Comparison of ENCODE assay signal across 8 cellular contexts in genomic region chr10:3043512-3044368, GRCh38. TPM values are rescaled to one million over a fixed set of nuclear protein-coding genes. Genes with fewer than 3 reads are reported as not detected.
DNase-seq lines count a peak whose midpoint lies in the region; ATAC-seq, FAIRE-seq and TF ChIP-seq lines count a peak whose summit lies in the region.

No MANE protein-coding gene starts in this region.

- H3K4me3 ChIP-seq in LNCaP clone FGC (ENCODE audit: low read depth, low read length) (no peak overlapping the region), SJSA1 (no peak overlapping the region), retinal pigment epithelial cell (ENCODE audit: low read length) (no peak overlapping the region), lower leg skin (ENCODE audit: low read depth, poor library complexity, severe bottlenecking) (no peak overlapping the region)

- FAIRE-seq in G401.6 (lab: Jason Lieb, UNC): peak; percentile 87

- no peak for TF ChIP-seq POLR2A in lower leg skin (IDR thresholded peaks at IDR 0.05)

- H3K9me3 ChIP-seq in SJSA1 (replicated peaks): no peaks in the 10 kb centered on the region

- peak; percentile 44 for DNase-seq in LNCaP clone FGC (ENCODE audit: low read depth)
- peak; percentile 77 to 86 for DNase-seq in SJSA1 (ENCODE audit: low read depth in 1 of 2, low spot score in 2 of 2)
- DNase-seq in amniotic stem cell (lab: John Stamatoyannopoulos, UW): peak; percentile 76
- peak; percentile 66 for DNase-seq in left ventricle myocardium superior
- peak; percentile 58 for DNase-seq in retinal pigment epithelial cell (ENCODE audit: low read depth)
- no peak for DNase-seq in lower leg skin (ENCODE audit: low spot score in 2 of 2)

- no peaks in the 10 kb centered on the region for H3K36me3 ChIP-seq in SJSA1

- WGBS in lower leg skin, 2 donors: 22 to 28% methylated on average over 16 of the region's 16 CpGs

- peaks cover 51% of the 10 kb centered on the region for H3K4me1 ChIP-seq in SJSA1 (replicated peaks)

- H3K27ac ChIP-seq in SJSA1: peak overlapping the region; percentile 11; the same call in 1 of the 2 replicates

- TF ChIP-seq CTCF in LNCaP clone FGC (IDR thresholded peaks at IDR 0.05; ENCODE audit: control insufficient read depth, extremely low read depth, insufficient read depth) (peak; percentile 94), retinal pigment epithelial cell (conservative IDR thresholded peaks at IDR 0.05; ENCODE audit: low read depth, low read length) (peak; percentile 86), lower leg skin (IDR thresholded peaks at IDR 0.05) (no peak)

- ATAC-seq in GM21825 (IDR thresholded peaks at IDR 0.05; ENCODE audit: unreplicated experiment) (peak; percentile 83), left ventricle myocardium superior (peak; percentile 74)

- intact Hi-C loops in left ventricle myocardium superior (cut with micrococcal nuclease) (loop anchor here (5.0 kb wide), 1 partner anchor 116 kb away; no protein-coding TSS in a partner anchor), lower leg skin (cut with DNase I; ENCODE audit: low total_unique reads) (no loop called here)

- H3K27me3 ChIP-seq in SJSA1 (replicated peaks): no peaks in the 10 kb centered on the region

RNA-seq across cellular contexts. Expression of gene PFKP, which starts 23.6 kb away (rescaled TPM):
- total RNA-seq in SJSA1 (2014; rRNA removed; shearing (Covaris generic)): 515 and 604 TPM in 2 replicates
- total RNA-seq in left ventricle myocardium superior: 178 TPM
- 10 to 100 TPM; 54.9 to 79.3 (median 65.5) TPM for total RNA-seq in lower leg skin

Comparison
In these comparisons a context has a peak if more than half of its experiments do, and no peak if none do; other contexts are left out.
1. DNase-seq: peak in LNCaP clone FGC (single experiment), SJSA1 (2 of 2), amniotic stem cell (single experiment), left ventricle myocardium superior (single experiment) and retinal pigment epithelial cell (single experiment); none in lower leg skin (0 of 2).
2. CTCF ChIP-seq: peak in LNCaP clone FGC (single experiment) and retinal pigment epithelial cell (single experiment); none in lower leg skin (0 of 3).